Comparison of ENCODE assay signal across 23 cellular contexts in the genomic region with DNA sequence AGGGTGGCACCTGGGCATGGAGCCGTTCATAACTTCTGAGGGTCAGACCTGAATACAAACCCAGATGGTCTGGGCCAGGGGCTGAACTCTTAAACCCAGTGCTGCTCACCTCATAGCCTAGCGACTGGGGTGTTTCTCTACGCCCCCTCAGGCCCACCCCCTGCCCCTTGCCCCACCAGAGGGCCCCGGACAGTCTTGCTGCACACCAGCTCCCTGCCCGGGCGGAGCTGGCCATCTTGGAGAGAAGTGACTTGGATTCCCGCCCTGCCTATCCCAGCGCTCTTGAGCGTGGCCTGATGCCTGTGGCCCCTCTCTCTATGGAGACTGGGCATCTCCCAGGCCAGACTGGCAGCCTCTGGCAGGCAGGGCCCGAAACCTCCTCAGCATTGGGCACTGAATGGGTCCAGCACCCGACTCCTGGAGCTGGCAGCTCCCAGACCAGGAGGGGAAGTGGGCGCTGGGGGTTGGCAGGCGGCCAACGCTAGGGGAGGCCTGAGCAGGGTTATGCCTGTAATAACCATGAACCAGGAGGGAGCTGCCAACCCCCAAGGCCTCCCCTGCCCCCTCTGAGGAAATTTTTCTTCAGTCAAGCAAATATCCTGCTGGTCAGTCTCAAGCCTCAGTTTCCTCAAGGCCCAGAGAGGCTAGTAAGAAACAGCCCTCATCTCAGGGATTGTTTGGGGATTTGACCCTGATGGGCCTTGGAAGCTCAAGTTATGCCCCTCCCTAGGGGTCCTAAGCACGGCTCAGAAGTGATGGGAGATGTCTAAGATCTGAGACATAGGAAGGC.
DNase-seq lines count a peak whose midpoint lies in the region; ATAC-seq, FAIRE-seq and TF ChIP-seq lines count a peak whose summit lies in the region.
"Had no signal": no experiment of that assay in that cellular context is flagged by ENCODE, and none has a peak within 500 bp of the region (broad histone marks: within the 10 kb centered on the region; RNA-seq: fewer than 3 reads in every experiment).

No MANE protein-coding gene starts in this region.

- WGBS in HepG2 (ENCODE audit: low lambda C conversion rate), result 47% methylated on average over 14 of the region's 15 CpGs
- 86 to 90% methylated on average over 7 to 15 of the region's 15 CpGs for WGBS in testis, 2 donors

- POLR2A ChIA-PET in HepG2 (lab: Yijun Ruan, JAX), result interaction anchor here (1.0 to 2.1 kb wide), 2 partner anchors 12 to 13 kb away, joined by 3 to 6 read pairs; no protein-coding TSS in a partner anchor

- in situ Hi-C loops in HepG2 (cut with HindIII; ENCODE audit: extremely low pct_ligation_motif_present, low pct_unique_long_range_greater_than_20kb), result no loop called here

- H3K27ac ChIP-seq in HepG2 (ENCODE audit: extremely low read length, insufficient read depth, low read length) (no peak overlapping the region), testis (no peak overlapping the region)
- H3K27ac ChIP-seq: body of pancreas, colonic mucosa, heart right ventricle, pancreas, upper lobe of left lung had no signal

- CTCF ChIA-PET in HepG2 (lab: Yijun Ruan, JAX; ENCODE audit: low intra/inter-chr PET ratio, low total read pairs), result no interaction called here

- no peak overlapping the region for H3K4me2 ChIP-seq in HepG2 (ENCODE audit: low read depth, low read length)

- intact Hi-C loops in HepG2 (cut with micrococcal nuclease; ENCODE audit: unreplicated experiment) (no loop called here), testis (cut with DNase I; ENCODE audit: low total_unique reads) (no loop called here)

- H2AFZ ChIP-seq in HepG2 (ENCODE audit: low read length), result no peak overlapping the region

- no peak for TF ChIP-seq POLR2A in HepG2 (IDR thresholded peaks at IDR 0.05; ENCODE audit: insufficient read depth in 1 of 2, low read depth in 2 of 2, low read length in 2 of 2)
- TF ChIP-seq POLR2A in testis (IDR thresholded peaks at IDR 0.05), result no peak
- TF ChIP-seq POLR2A in erythroblast (IDR thresholded peaks at IDR 0.05; ENCODE audit: low read length), result no peak

- H3K36me3 ChIP-seq in HepG2 (replicated peaks in 1 of 2; ENCODE audit: control insufficient read depth in 1 of 2, insufficient read depth in 2 of 2, low read length in 2 of 2) (no peaks in the 10 kb centered on the region), testis (ENCODE audit: low read depth, missing control alignments) (no peaks in the 10 kb centered on the region)
- H3K36me3 ChIP-seq: colonic mucosa, heart right ventricle, pancreas, upper lobe of left lung had no signal

- TF ChIP-seq CTCF in HepG2 (CRISPR knock-in tag; IDR thresholded peaks at IDR 0.05), result no peak
- TF ChIP-seq CTCF in testis (IDR thresholded peaks at IDR 0.05), result no peak

- no peak for FAIRE-seq in HepG2 (lab: Jason Lieb, UNC)
- FAIRE-seq: GM12878, pancreas had no signal

- BruUV-seq in HepG2 (replicated peaks; lab: Mats Ljungman, UMichigan), result no TSS peak

- TF ChIP-seq EP300 in HepG2 (IDR thresholded peaks at IDR 0.05; ENCODE audit: low read depth in 2 of 2, low read length in 2 of 2) (no peak), HepG2 (CRISPR knock-in tag; IDR thresholded peaks at IDR 0.05; ENCODE audit: borderline replicate concordance) (no peak)

- H3K9me3 ChIP-seq in HepG2 (ENCODE audit: low read length), result no peaks in the 10 kb centered on the region
- no peaks in the 10 kb centered on the region for H3K9me3 ChIP-seq in testis
- H3K9me3 ChIP-seq: body of pancreas, colonic mucosa, pancreas, upper lobe of left lung had no signal

- TF ChIP-seq RAD21 in HepG2 (CRISPR knock-in tag; IDR thresholded peaks at IDR 0.05), result no peak

- H3K4me1 ChIP-seq in HepG2 (ENCODE audit: insufficient read depth, low read length) (peaks cover 37% of the 10 kb centered on the region), testis (no peaks in the 10 kb centered on the region)
- H3K4me1 ChIP-seq: colonic mucosa, pancreas had no signal

- no peaks in the 10 kb centered on the region for H3K79me2 ChIP-seq in HepG2 (ENCODE audit: insufficient read depth, low read length)

- no peak overlapping the region for H3K9ac ChIP-seq in HepG2 (ENCODE audit: insufficient read depth, low read depth, low read length)

- no peak for ATAC-seq in HepG2
- ATAC-seq: activated T-cell treated with anti-CD3 and anti-CD28 coated beads, Interleukin-2, amount 50 U/mL, for 4 hours; body of pancreas; GM12878; stimulated activated naive CD8-positive, alpha-beta T cell treated with anti-CD3 and anti-CD28 coated beads, Interleukin-15, Interleukin-2, amounts not matched to agents 100 U/mL and 50 U/mL, for 24 hours had no signal

- no peaks in the 10 kb centered on the region for H4K20me1 ChIP-seq in HepG2 (ENCODE audit: insufficient read depth, low read length)

- peak; percentile 35 for DNase-seq in activated CD8-positive, alpha-beta memory T cell treated with anti-CD3 and anti-CD28 coated beads for 24 hours
- no peak for DNase-seq in activated CD8-positive, alpha-beta memory T cell treated with anti-CD3 and anti-CD28 coated beads, Interleukin-2, amount 50 U/mL, for 4 hours
- DNase-seq in MV-4-11 (lab: John Stamatoyannopoulos, UW), result peak; percentile 19
- no peak for DNase-seq in HepG2 (ENCODE audit: low spot score)
- DNase-seq in testis, result peak; percentile 11
- DNase-seq in NCI-H2029 treated with DMSO at 0.1 percent for 48 hours (lab: John Stamatoyannopoulos, UW), result no peak
- DNase-seq in erythroblast (lab: John Stamatoyannopoulos, UW), result no peak
- no peak for DNase-seq in NCI-H226
- DNase-seq: activated CD4-positive, alpha-beta T cell treated with anti-CD3 and anti-CD28 coated beads, Interleukin-2, amount 50 U/mL, for 1 hour; activated T-cell treated with anti-CD3 and anti-CD28 coated beads, Interleukin-2, amount 50 U/mL, for 4 hours; C1 segment of cervical spinal cord; colonic mucosa; HCEC 1CT; NCI-H1092; NCI-H2081 treated with DMSO at 0.1 percent for 48 hours; NCI-H510A; stimulated activated naive CD8-positive, alpha-beta T cell treated with anti-CD3 and anti-CD28 coated beads, Interleukin-15, Interleukin-2, amounts not matched to agents 100 U/mL and 50 U/mL, for 24 hours had no signal

- H3K4me3 ChIP-seq in HepG2 (replicated peaks in 1 of 3; ENCODE audit: insufficient read depth in 1 of 3, low read depth in 2 of 3, low read length in 3 of 3) (no peak overlapping the region), testis (no peak overlapping the region)
- H3K4me3 ChIP-seq: body of pancreas, colonic mucosa, GM12878, heart right ventricle, lung, pancreas, upper lobe of left lung had no signal

- peaks cover 18 to 64% of the 10 kb centered on the region in 2 experiments for H3K27me3 ChIP-seq in HepG2 (ENCODE audit: control insufficient read depth in 1 of 2, insufficient read depth in 2 of 2, low read length in 2 of 2)
- no peaks in the 10 kb centered on the region for H3K27me3 ChIP-seq in testis
- H3K27me3 ChIP-seq: body of pancreas, colonic mucosa, heart right ventricle, pancreas, upper lobe of left lung had no signal

TF ChIP-seq in HepG2, 621 proteins besides CTCF, POLR2A, EP300 and RAD21:
- TF ChIP-seq HNRNPL (IDR thresholded peaks at IDR 0.05; ENCODE audit: low read depth, low read length) (0 out of 2 replicates have a peak, but pooled peaks have one; percentile 50), GLI4 (CRISPR knock-in tag; IDR thresholded peaks at IDR 0.05; ENCODE audit: borderline replicate concordance) (no peak)

Comparison
In these comparisons a context has a peak if more than half of its experiments do, and no peak if none do; other contexts are left out.
1. DNase-seq: peak in activated CD8-positive, alpha-beta memory T cell treated with anti-CD3 and anti-CD28 coated beads for 24 hours (single experiment), MV-4-11 (single experiment) and testis (single experiment); none in activated CD8-positive, alpha-beta memory T cell treated with anti-CD3 and anti-CD28 coated beads, Interleukin-2, amount 50 U/mL, for 4 hours (single experiment), HepG2 (single experiment), NCI-H2029 treated with DMSO at 0.1 percent for 48 hours (single experiment), erythroblast (0 of 2) and NCI-H226 (single experiment).